In the genomic region with DNA sequence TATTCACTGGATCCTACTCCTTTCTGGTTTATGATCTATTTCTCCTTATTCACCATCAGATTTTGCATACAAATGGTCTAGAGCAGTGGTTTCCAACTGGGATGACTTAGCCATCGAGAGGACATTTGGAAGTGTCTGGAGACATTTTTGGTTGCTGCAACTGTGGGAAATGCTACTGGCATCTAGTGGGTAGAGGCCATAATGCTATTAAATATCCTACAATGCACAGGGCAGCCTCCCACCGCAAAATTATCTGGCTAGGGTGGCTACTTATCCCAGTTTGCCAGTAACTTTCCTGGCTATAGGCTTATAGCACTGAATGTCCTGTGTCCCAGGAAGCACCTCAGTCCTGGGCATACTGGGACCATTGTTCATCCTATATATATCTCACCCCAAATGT, we compare ENCODE assay signal across 1 cellular context.
TF ChIP-seq lines count a peak whose summit lies in the region.

No MANE protein-coding gene starts in this region.

TF ChIP-seq in A549, 52 proteins besides CTCF, POLR2A, EP300 and RAD21 (continued from another document):
- TF ChIP-seq, protein P1, sequence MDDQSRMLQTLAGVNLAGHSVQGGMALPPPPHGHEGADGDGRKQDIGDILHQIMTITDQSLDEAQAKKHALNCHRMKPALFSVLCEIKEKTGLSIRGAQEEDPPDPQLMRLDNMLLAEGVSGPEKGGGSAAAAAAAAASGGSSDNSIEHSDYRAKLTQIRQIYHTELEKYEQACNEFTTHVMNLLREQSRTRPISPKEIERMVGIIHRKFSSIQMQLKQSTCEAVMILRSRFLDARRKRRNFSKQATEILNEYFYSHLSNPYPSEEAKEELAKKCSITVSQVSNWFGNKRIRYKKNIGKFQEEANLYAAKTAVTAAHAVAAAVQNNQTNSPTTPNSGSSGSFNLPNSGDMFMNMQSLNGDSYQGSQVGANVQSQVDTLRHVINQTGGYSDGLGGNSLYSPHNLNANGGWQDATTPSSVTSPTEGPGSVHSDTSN (IDR thresholded peaks at IDR 0.05) = no peak
- TF ChIP-seq CBX8 (IDR thresholded peaks at IDR 0.05) (no peak), SREBF2 (IDR thresholded peaks at IDR 0.05) (no peak), KDM5A (IDR thresholded peaks at IDR 0.05) (no peak), TFCP2L1 (CRISPR knock-in tag; IDR thresholded peaks at IDR 0.05) (no peak), BHLHE40 (IDR thresholded peaks at IDR 0.05; ENCODE audit: low read depth, low read length) (no peak), EHF (CRISPR knock-in tag; IDR thresholded peaks at IDR 0.05) (no peak), ZNF302 (CRISPR knock-in tag; IDR thresholded peaks at IDR 0.05) (no peak)
- TF ChIP-seq, protein P2, sequence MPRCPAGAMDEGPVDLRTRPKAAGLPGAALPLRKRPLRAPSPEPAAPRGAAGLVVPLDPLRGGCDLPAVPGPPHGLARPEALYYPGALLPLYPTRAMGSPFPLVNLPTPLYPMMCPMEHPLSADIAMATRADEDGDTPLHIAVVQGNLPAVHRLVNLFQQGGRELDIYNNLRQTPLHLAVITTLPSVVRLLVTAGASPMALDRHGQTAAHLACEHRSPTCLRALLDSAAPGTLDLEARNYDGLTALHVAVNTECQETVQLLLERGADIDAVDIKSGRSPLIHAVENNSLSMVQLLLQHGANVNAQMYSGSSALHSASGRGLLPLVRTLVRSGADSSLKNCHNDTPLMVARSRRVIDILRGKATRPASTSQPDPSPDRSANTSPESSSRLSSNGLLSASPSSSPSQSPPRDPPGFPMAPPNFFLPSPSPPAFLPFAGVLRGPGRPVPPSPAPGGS (IDR thresholded peaks at IDR 0.05) = no peak
- TF ChIP-seq, protein P3, sequence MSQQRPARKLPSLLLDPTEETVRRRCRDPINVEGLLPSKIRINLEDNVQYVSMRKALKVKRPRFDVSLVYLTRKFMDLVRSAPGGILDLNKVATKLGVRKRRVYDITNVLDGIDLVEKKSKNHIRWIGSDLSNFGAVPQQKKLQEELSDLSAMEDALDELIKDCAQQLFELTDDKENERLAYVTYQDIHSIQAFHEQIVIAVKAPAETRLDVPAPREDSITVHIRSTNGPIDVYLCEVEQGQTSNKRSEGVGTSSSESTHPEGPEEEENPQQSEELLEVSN (IDR thresholded peaks at IDR 0.05; ENCODE audit: borderline replicate concordance, low read depth) = no peak
- TF ChIP-seq, protein P4, sequence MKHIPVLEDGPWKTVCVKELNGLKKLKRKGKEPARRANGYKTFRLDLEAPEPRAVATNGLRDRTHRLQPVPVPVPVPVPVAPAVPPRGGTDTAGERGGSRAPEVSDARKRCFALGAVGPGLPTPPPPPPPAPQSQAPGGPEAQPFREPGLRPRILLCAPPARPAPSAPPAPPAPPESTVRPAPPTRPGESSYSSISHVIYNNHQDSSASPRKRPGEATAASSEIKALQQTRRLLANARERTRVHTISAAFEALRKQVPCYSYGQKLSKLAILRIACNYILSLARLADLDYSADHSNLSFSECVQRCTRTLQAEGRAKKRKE (CRISPR knock-in tag; IDR thresholded peaks at IDR 0.05; ENCODE audit: low read depth) = no peak
